ENCODE assay signal across 12 cellular contexts in genomic region chr7:140200102-140200989, GRCh38. TPM values are rescaled to one million over a fixed set of nuclear protein-coding genes. Genes with fewer than 3 reads are reported as not detected.
DNase-seq lines count a peak whose midpoint lies in the region; ATAC-seq, FAIRE-seq and TF ChIP-seq lines count a peak whose summit lies in the region.
"Had no signal": no experiment of that assay in that cellular context is flagged by ENCODE, and none has a peak within 500 bp of the region (broad histone marks: within the 10 kb centered on the region; RNA-seq: fewer than 3 reads in every experiment).

No MANE protein-coding gene starts in this region.

- DNase-seq in GM23248 = peak; percentile 91
- peak; percentile 33 to 53 for DNase-seq in SJCRH30
- peak; percentile 10 to 41 for DNase-seq in foreskin fibroblast
- DNase-seq in gastrocnemius medialis = peak; percentile 20 to 37
- DNase-seq in type B pancreatic cell (ENCODE audit: extremely low spot score, unreplicated experiment) = no peak
- DNase-seq in DMS79 treated with DMSO at 0.1 percent for 48 hours (lab: John Stamatoyannopoulos, UW) = no peak
- no peak for DNase-seq in GM12892 (ENCODE audit: insufficient read length)
- no peak for DNase-seq in COR-L47 (lab: John Stamatoyannopoulos, UW)
- DNase-seq: activated CD4-positive, alpha-beta memory T cell treated with anti-CD3 and anti-CD28 coated beads, Interleukin-2, amount 10 ng/mL, durations not matched to agents 7 days and 5 days; DMS 273 treated with DMSO at 0.1 percent for 48 hours had no signal

- intact Hi-C loops in gastrocnemius medialis (cut with DNase I; ENCODE audit: low total_unique reads) = no loop called here

- H3K36me3 ChIP-seq in GM23248 (ENCODE audit: low read depth) = no peaks in the 10 kb centered on the region
- H3K36me3 ChIP-seq in SJCRH30 = no peaks in the 10 kb centered on the region
- no peaks in the 10 kb centered on the region for H3K36me3 ChIP-seq in gastrocnemius medialis

- H3K9ac ChIP-seq in GM23248 = peak overlapping the region; percentile 49
- H3K9ac ChIP-seq: parathyroid adenoma had no signal

- H3K4me1 Mint-ChIP-seq in type B pancreatic cell (ENCODE audit: unreplicated experiment) = no peaks in the 10 kb centered on the region

- 32 to 34% methylated on average over 15 of the region's 15 CpGs for WGBS in GM23248 (ENCODE audit: low coverage in 1 of 2, low lambda C conversion rate in 2 of 2, missing lambda C conversion rate in 2 of 2), 2 experiments

- in situ Hi-C loops in GM23248 (cut with MboI) (no loop called here), gastrocnemius medialis (cut with MboI; ENCODE audit: low sequenced_read_pairs in 4 of 4) (no loop called here)

- 0 out of 2 replicates have a peak, but pooled peaks cover 16% of the 10 kb centered on the region for H3F3A ChIP-seq in GM23248 (ENCODE audit: insufficient read depth)

- TF ChIP-seq CTCF in foreskin fibroblast (IDR thresholded peaks at IDR 0.05; ENCODE audit: low read depth, low read length) = no peak
- no peak for TF ChIP-seq CTCF in gastrocnemius medialis (IDR thresholded peaks at IDR 0.05 in 4 of 5, conservative IDR thresholded peaks at IDR 0.05 in 1 of 5)
- TF ChIP-seq CTCF in type B pancreatic cell (conservative IDR thresholded peaks at IDR 0.05) = no peak

- no peaks in the 10 kb centered on the region for H3K9me2 ChIP-seq in GM23248 (ENCODE audit: insufficient read depth)

- H3K4me1 ChIP-seq in GM23248 (ENCODE audit: insufficient read depth) (peaks cover 11% of the 10 kb centered on the region; the same call in 1 of the 2 replicates), SJCRH30 (no peaks in the 10 kb centered on the region), gastrocnemius medialis (no peaks in the 10 kb centered on the region)

- no peaks in the 10 kb centered on the region for H4K20me1 ChIP-seq in GM23248 (ENCODE audit: insufficient read depth)

- H3K4me3 ChIP-seq in GM23248 = peak overlapping the region; percentile 59
- no peak overlapping the region for H3K4me3 ChIP-seq in SJCRH30
- no peak overlapping the region for H3K4me3 ChIP-seq in foreskin fibroblast (ENCODE audit: low read depth in 1 of 2, low read length in 2 of 2)
- H3K4me3 ChIP-seq in gastrocnemius medialis = no peak overlapping the region

- no peak overlapping the region for H3K4me3 Mint-ChIP-seq in type B pancreatic cell
- H3K4me3 Mint-ChIP-seq: activated CD4-positive, alpha-beta memory T cell treated with anti-CD3 and anti-CD28 coated beads, Interleukin-2, amount 10 ng/mL, durations not matched to agents 7 days and 5 days had no signal

- peak; percentile 58 to 74 for ATAC-seq in gastrocnemius medialis

- no peaks in the 10 kb centered on the region for H3K27me3 Mint-ChIP-seq in type B pancreatic cell
- H3K27me3 Mint-ChIP-seq: activated CD4-positive, alpha-beta memory T cell treated with anti-CD3 and anti-CD28 coated beads, Interleukin-2, amount 10 ng/mL, durations not matched to agents 7 days and 5 days had no signal

- peak overlapping the region; percentile 71 for H2AFZ ChIP-seq in GM23248
- H2AFZ ChIP-seq: parathyroid adenoma had no signal

- TF ChIP-seq POLR2A in gastrocnemius medialis (IDR thresholded peaks at IDR 0.05) (no peak), GM12892 (IDR thresholded peaks at IDR 0.05; ENCODE audit: low read depth, low read length) (no peak)

- no peaks in the 10 kb centered on the region for H3K9me3 ChIP-seq in GM23248 (ENCODE audit: low read depth)
- H3K9me3 ChIP-seq in SJCRH30 (replicated peaks) = no peaks in the 10 kb centered on the region
- no peaks in the 10 kb centered on the region for H3K9me3 ChIP-seq in gastrocnemius medialis

- H3K27ac ChIP-seq in GM23248 = peak overlapping the region; percentile 53
- H3K27ac ChIP-seq in SJCRH30 = no peak overlapping the region
- H3K27ac ChIP-seq in gastrocnemius medialis = peak overlapping the region in 1 of 4 donors; percentile 31
- H3K27ac ChIP-seq: parathyroid adenoma had no signal

- no peaks in the 10 kb centered on the region for H3K79me2 ChIP-seq in GM23248 (ENCODE audit: insufficient read depth)
- H3K79me2 ChIP-seq: parathyroid adenoma had no signal

- H3K27ac Mint-ChIP-seq in type B pancreatic cell = no peak overlapping the region
- H3K27ac Mint-ChIP-seq: activated CD4-positive, alpha-beta memory T cell treated with anti-CD3 and anti-CD28 coated beads, Interleukin-2, amount 10 ng/mL, durations not matched to agents 7 days and 5 days had no signal

- peaks cover 6% of the 10 kb centered on the region for H3K9me3 Mint-ChIP-seq in type B pancreatic cell

- FAIRE-seq in GM12892 (lab: Jason Lieb, UNC) = no peak
- FAIRE-seq: RCC 7860 had no signal

- H3K4me2 ChIP-seq in GM23248 (ENCODE audit: unreplicated experiment) = peak overlapping the region; percentile 83

- H3K27me3 ChIP-seq in GM23248 (replicated peaks; ENCODE audit: insufficient read depth) (no peaks in the 10 kb centered on the region), SJCRH30 (no peaks in the 10 kb centered on the region; the same call in 1 of the 2 replicates), gastrocnemius medialis (no peaks in the 10 kb centered on the region)

- H3K36me3 Mint-ChIP-seq in type B pancreatic cell = no peaks in the 10 kb centered on the region

RNA-seq across cellular contexts. Expression of gene KDM7A, which starts 23.6 kb away (rescaled TPM):
- total RNA-seq in GM23248 (2014; rRNA removed; shearing (Covaris generic)) = 6.7 and 7.8 TPM in 2 replicates
- 1.9 and 2.3 TPM in 2 replicates for polyA plus RNA-seq in GM23248 (2016; fragmentation: Nextera tagmentation; extraction: Ambion mirVana)
- total RNA-seq in SJCRH30 (2014; rRNA removed; shearing (Covaris generic)) = 1.8 TPM in 2 replicates
- total RNA-seq in gastrocnemius medialis (100 to 1,000 TPM in 1 of 4 donors, 10 to 100 TPM in 3; 59.0 to 108 (median 66.9) TPM), type B pancreatic cell (ENCODE audit: low replicate concordance) (7.5 and 9.3 TPM in 2 replicates)
- polyA plus RNA-seq in GM12892 (2012; ENCODE audit: missing spikeins) = 1.4 TPM

Comparison
In these comparisons a context has a peak if more than half of its experiments do, and no peak if none do; other contexts are left out.
1. DNase-seq: peak in GM23248 (single experiment), SJCRH30 (2 of 2), foreskin fibroblast (2 of 2) and gastrocnemius medialis (2 of 2); none in type B pancreatic cell (single experiment), DMS79 treated with DMSO at 0.1 percent for 48 hours (single experiment), GM12892 (single experiment) and COR-L47 (single experiment).